15 cellular contexts compared by ENCODE assay signal in the genomic region with DNA sequence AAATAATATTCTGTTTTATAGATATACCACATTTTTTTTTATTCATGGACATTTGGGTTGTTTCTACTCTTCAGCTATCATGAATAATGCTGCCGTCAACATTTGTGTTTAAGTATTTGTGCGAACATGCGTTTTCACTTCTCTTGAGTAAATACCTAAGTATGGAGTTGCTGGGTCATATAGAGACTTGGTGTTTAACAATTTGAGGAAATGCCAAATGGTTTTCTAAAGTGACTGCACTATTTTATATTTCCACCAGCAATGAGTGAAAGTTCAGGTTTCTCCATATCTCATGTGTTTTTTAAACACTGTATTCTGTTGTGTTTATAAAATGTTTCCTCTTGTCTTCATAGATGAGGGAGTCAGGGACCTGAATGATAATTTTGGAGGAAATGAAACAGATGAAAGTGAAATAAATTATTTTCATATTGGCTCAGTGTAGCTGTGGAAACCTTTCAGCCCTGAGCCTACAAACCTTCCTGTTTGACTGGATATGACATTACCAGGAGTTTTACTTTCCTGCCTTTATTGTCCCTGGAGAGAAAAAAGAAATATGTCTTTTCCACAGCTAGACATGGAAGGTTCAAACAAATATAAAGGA. TPM values are rescaled to one million over a fixed set of nuclear protein-coding genes. Genes with fewer than 3 reads are reported as not detected.
A peak's percentile ranks its signal among the peaks of the same experiment; 100 is the strongest.
DNase-seq lines count a peak whose midpoint lies in the region; ATAC-seq and TF ChIP-seq lines count a peak whose summit lies in the region.
"Had no signal": no experiment of that assay in that cellular context is flagged by ENCODE, and none has a peak within 500 bp of the region (broad histone marks: within the 10 kb centered on the region; RNA-seq: fewer than 3 reads in every experiment).

No MANE protein-coding gene starts in this region.

- TF ChIP-seq CTCF in sigmoid colon (IDR thresholded peaks at IDR 0.05), result no peak

- no peak for TF ChIP-seq POLR2A in sigmoid colon (IDR thresholded peaks at IDR 0.05)

- H3K27me3 ChIP-seq in sigmoid colon, result no peaks in the 10 kb centered on the region
- H3K27me3 ChIP-seq: brain microvascular endothelial cell had no signal

- peaks cover 0 to 100% (median 96%) of the 10 kb centered on the region in 4 donors for H3K4me1 ChIP-seq in sigmoid colon

- DNase-seq in sigmoid colon (no peak), SW480 (ENCODE audit: low spot score) (no peak), NCI-H187 (lab: John Stamatoyannopoulos, UW) (no peak), NCI-H2171 treated with DMSO at 0.1 percent for 48 hours (lab: John Stamatoyannopoulos, UW) (no peak), T-helper 2 cell (no peak)
- DNase-seq: activated CD8-positive, alpha-beta memory T cell treated with anti-CD3 and anti-CD28 coated beads, Interleukin-2, amount 50 U/mL, for 48 hours; brain microvascular endothelial cell; CD8-positive, alpha-beta T cell; NCI-H2081 treated with DMSO at 0.1 percent for 48 hours; nephron progenitor cell; PC-3; stimulated activated naive CD4-positive, alpha-beta T cell had no signal

- H3K36me3 ChIP-seq in sigmoid colon, result no peaks in the 10 kb centered on the region
- H3K36me3 ChIP-seq: brain microvascular endothelial cell had no signal

- H3K9me3 ChIP-seq in sigmoid colon, result no peaks in the 10 kb centered on the region

- ATAC-seq in GM18861 (IDR thresholded peaks at IDR 0.05; ENCODE audit: unreplicated experiment) (peak; percentile 56), GM21717 (IDR thresholded peaks at IDR 0.05; ENCODE audit: unreplicated experiment) (peak; percentile 78), HG03469 (IDR thresholded peaks at IDR 0.05; ENCODE audit: unreplicated experiment) (peak; percentile 56)
- ATAC-seq: CD8-positive, alpha-beta T cell; PC-3 had no signal

- intact Hi-C loops in sigmoid colon (cut with DNase I), result loop anchor here (5.0 kb wide), 1 partner anchor 117 kb away; no protein-coding TSS in a partner anchor

- 84 to 87% methylated on average over 3 of the region's 3 CpGs for WGBS in sigmoid colon, 2 donors

- no peak for TF ChIP-seq EP300 in sigmoid colon (IDR thresholded peaks at IDR 0.05)

- H3K4me3 ChIP-seq in sigmoid colon, result no peak overlapping the region

- H3K27ac ChIP-seq in sigmoid colon, result peak overlapping the region; percentile 65 to 79 (median 76)
- H3K27ac ChIP-seq: brain microvascular endothelial cell had no signal

RNA-seq across cellular contexts. Expression of a gene that starts 26.3 kb away (rescaled TPM):
- 10 to 100 TPM; 47.5 to 77.8 (median 66.6) TPM for total RNA-seq in sigmoid colon
- 10 to 100 TPM; 11.4 to 19.2 (median 16.0) TPM for polyA plus RNA-seq in sigmoid colon
